Comparison of ENCODE assay signal across 30 cellular contexts in genomic region chr9:8564960-8565359, GRCh38.
"Had no signal": no experiment of that assay in that cellular context is flagged by ENCODE, and none has a peak within 500 bp of the region (broad histone marks: within the 10 kb centered on the region; RNA-seq: fewer than 3 reads in every experiment).

No MANE protein-coding gene starts in this region.

- H3K9me3 ChIP-seq: gastrocnemius medialis, stomach, thyroid gland, upper lobe of right lung had no signal

- H3K27me3 Mint-ChIP-seq: effector memory CD8-positive, alpha-beta T cell had no signal

- ATAC-seq: effector memory CD8-positive, alpha-beta T cell; gastrocnemius medialis; left cardiac atrium; left ventricle myocardium superior; sciatic nerve; upper lobe of right lung had no signal

- H3K27ac ChIP-seq: brain microvascular endothelial cell, gastrocnemius medialis, hepatocyte, skin epidermis, stomach, thyroid gland, upper lobe of right lung, VCaP had no signal

- H3K27ac Mint-ChIP-seq: activated CD4-positive, alpha-beta T cell treated with anti-CD3 and anti-CD28 coated beads, Interleukin-2, amount 10 ng/mL, durations not matched to agents 7 days and 5 days; activated naive CD4-positive, alpha-beta T cell treated with anti-CD3 and anti-CD28 coated beads for 36 hours; activated naive CD8-positive, alpha-beta T cell treated with anti-CD3 and anti-CD28 coated beads, Interleukin-2, amount 10 ng/mL, durations not matched to agents 7 days and 5 days; activated T-helper 1 cell treated with anti-CD3 and anti-CD28 coated beads, Interleukin-12 subunit alpha, Interleukin-12 subunit beta, Interleukin-2, Interleukin-4 antibody, amounts not matched to agents 30 ng/mL and 10 ng/mL and 1 ng/mL, durations not matched to agents 14 hours and 24 hours and 36 hours; effector memory CD8-positive, alpha-beta T cell; nephron had no signal

- H3K4me1 ChIP-seq: gastrocnemius medialis, stomach, thyroid gland, upper lobe of right lung had no signal

- FAIRE-seq: astrocyte, keratinocyte, TTC549 had no signal

- H3K27me3 ChIP-seq: brain microvascular endothelial cell, gastrocnemius medialis, hepatocyte, stomach, thyroid gland, upper lobe of right lung had no signal

- H3K36me3 Mint-ChIP-seq: activated naive CD8-positive, alpha-beta T cell treated with anti-CD3 and anti-CD28 coated beads, Interleukin-2, amount 10 ng/mL, durations not matched to agents 7 days and 5 days had no signal

- H3K36me3 ChIP-seq: brain microvascular endothelial cell, gastrocnemius medialis, stomach, thyroid gland, upper lobe of right lung had no signal

- DNase-seq: activated CD4-positive, alpha-beta T cell treated with anti-CD3 and anti-CD28 coated beads, Interleukin-2, amount 10 ng/mL, durations not matched to agents 7 days and 5 days; activated effector memory CD4-positive, alpha-beta T cell treated with anti-CD3 and anti-CD28 coated beads, Interleukin-2, amount 50 U/mL, for 16 hours; activated naive CD4-positive, alpha-beta T cell treated with anti-CD3 and anti-CD28 coated beads for 36 hours; activated naive CD8-positive, alpha-beta T cell treated with anti-CD3 and anti-CD28 coated beads, Interleukin-2, amount 10 ng/mL, durations not matched to agents 7 days and 5 days; activated T-cell treated with anti-CD3 and anti-CD28 coated beads, Interleukin-2, amount 50 U/mL, for 1 hour; amniotic stem cell; brain microvascular endothelial cell; caudate nucleus; cortex of kidney; effector memory CD8-positive, alpha-beta T cell; erythroblast; gastrocnemius medialis; glutamatergic neuron; left cardiac atrium; left ventricle myocardium superior; stimulated activated CD4-positive, alpha-beta T cell treated with anti-CD3 and anti-CD28 coated beads, Interleukin-12 subunit alpha, Interleukin-12 subunit beta, amount 100 ng/mL, for 4 hours; stimulated activated CD4-positive, alpha-beta T cell treated with anti-CD3 and anti-CD28 coated beads, Interleukin-4, amount 100 ng/mL, for 1 hour; stomach; T-helper 1 cell; thyroid gland; upper lobe of right lung had no signal

- H2AFZ ChIP-seq: hepatocyte had no signal

- H3K9me3 Mint-ChIP-seq: activated CD4-positive, alpha-beta T cell treated with anti-CD3 and anti-CD28 coated beads, Interleukin-2, amount 10 ng/mL, durations not matched to agents 7 days and 5 days; activated naive CD4-positive, alpha-beta T cell treated with anti-CD3 and anti-CD28 coated beads for 36 hours; activated naive CD8-positive, alpha-beta T cell treated with anti-CD3 and anti-CD28 coated beads, Interleukin-2, amount 10 ng/mL, durations not matched to agents 7 days and 5 days; activated T-helper 1 cell treated with anti-CD3 and anti-CD28 coated beads, Interleukin-12 subunit alpha, Interleukin-12 subunit beta, Interleukin-2, Interleukin-4 antibody, amounts not matched to agents 30 ng/mL and 10 ng/mL and 1 ng/mL, durations not matched to agents 14 hours and 24 hours and 36 hours; nephron had no signal

- H3K4me1 Mint-ChIP-seq: nephron had no signal

- H3K4me3 ChIP-seq: gastrocnemius medialis, hepatocyte, skin epidermis, stomach, thyroid gland, upper lobe of right lung had no signal

- H3K79me2 ChIP-seq: hepatocyte had no signal

- H3K4me2 ChIP-seq: hepatocyte had no signal

- H3K4me3 Mint-ChIP-seq: activated CD4-positive, alpha-beta T cell treated with anti-CD3 and anti-CD28 coated beads, Interleukin-2, amount 10 ng/mL, durations not matched to agents 7 days and 5 days; activated naive CD4-positive, alpha-beta T cell treated with anti-CD3 and anti-CD28 coated beads for 36 hours; activated naive CD8-positive, alpha-beta T cell treated with anti-CD3 and anti-CD28 coated beads, Interleukin-2, amount 10 ng/mL, durations not matched to agents 7 days and 5 days; activated T-helper 1 cell treated with anti-CD3 and anti-CD28 coated beads, Interleukin-12 subunit alpha, Interleukin-12 subunit beta, Interleukin-2, Interleukin-4 antibody, amounts not matched to agents 30 ng/mL and 10 ng/mL and 1 ng/mL, durations not matched to agents 14 hours and 24 hours and 36 hours; effector memory CD8-positive, alpha-beta T cell; nephron had no signal
